Comparison of ENCODE assay signal across 1 cellular context in the genomic region with DNA sequence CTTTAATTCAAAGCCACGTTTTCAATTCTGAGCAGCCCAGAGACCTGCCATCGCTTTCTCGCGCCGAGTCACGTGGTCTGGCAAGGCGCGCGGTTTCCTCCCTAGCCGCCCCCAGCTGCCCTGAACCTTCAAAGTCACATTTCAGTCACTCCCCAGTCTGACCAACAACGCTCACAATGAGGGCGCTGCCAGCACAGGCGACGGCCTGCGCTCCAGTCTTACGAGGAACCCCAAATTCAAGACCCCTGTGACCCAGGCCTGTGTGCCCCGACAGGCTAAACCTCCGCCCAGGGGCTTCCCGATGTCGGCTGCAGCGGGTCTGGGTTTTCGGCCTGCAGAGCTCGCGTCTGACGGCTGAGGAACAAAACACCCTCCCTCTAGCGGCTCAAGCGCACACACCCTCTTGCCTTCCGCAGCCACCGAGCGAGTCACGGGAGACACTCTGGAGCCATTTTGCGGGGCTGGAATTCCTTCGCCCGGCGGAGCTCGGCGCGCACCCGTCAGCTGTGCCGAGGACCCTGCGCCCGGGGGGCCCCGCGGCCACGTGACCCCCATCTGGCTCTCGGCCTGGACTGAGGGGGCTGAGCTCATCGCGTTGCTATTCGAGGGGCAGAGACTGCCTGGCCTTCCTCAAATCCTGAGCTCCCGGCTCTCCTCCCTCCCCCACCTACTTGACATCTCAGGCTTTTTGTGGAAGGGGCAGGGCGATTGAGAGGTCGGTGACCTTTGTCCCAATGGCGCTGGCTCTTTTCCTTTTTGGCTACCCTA.
TF ChIP-seq lines count a peak whose summit lies in the region.

No MANE protein-coding gene starts in this region.

TF ChIP-seq in GM12878, 131 proteins besides CTCF, POLR2A, EP300 and RAD21 (continued from another document and continues in another):
- TF ChIP-seq SRF (IDR thresholded peaks at IDR 0.05; ENCODE audit: low read depth in 2 of 2, low read length in 2 of 2) (no peak), CHD2 (IDR thresholded peaks at IDR 0.05; ENCODE audit: borderline replicate concordance, low read depth, low read length) (no peak), FOS (IDR thresholded peaks at IDR 0.05; ENCODE audit: borderline replicate concordance, extremely low read depth, insufficient read length) (no peak), EZH2 (IDR thresholded peaks at IDR 0.05; ENCODE audit: borderline replicate concordance, control insufficient read depth, low read depth, low read length) (no peak), ASH2L (IDR thresholded peaks at IDR 0.05; ENCODE audit: borderline replicate concordance, low read depth) (no peak), LARP7 (IDR thresholded peaks at IDR 0.05) (no peak), DPF2 (IDR thresholded peaks at IDR 0.05) (0 out of 2 replicates have a peak, but pooled peaks have one; percentile 36), BRCA1 (IDR thresholded peaks at IDR 0.05; ENCODE audit: low read depth, low read length) (no peak), MEF2B (IDR thresholded peaks at IDR 0.05; ENCODE audit: partially characterized antibody, poor library complexity, severe bottlenecking) (no peak), RCOR1 (conservative IDR thresholded peaks at IDR 0.05; ENCODE audit: low read depth, low read length) (no peak), TCF3 (IDR thresholded peaks at IDR 0.05; ENCODE audit: borderline replicate concordance, insufficient read depth, low read depth, low read length) (no peak), ZNF207 (IDR thresholded peaks at IDR 0.05; ENCODE audit: borderline replicate concordance) (no peak), BCL11A (IDR thresholded peaks at IDR 0.05; ENCODE audit: low read depth, low read length) (no peak), NFXL1 (IDR thresholded peaks at IDR 0.05; ENCODE audit: borderline replicate concordance) (no peak), CBFB (IDR thresholded peaks at IDR 0.05; ENCODE audit: low read depth) (no peak), MYC (IDR thresholded peaks at IDR 0.05; ENCODE audit: insufficient read depth, insufficient read length, insufficient replicate concordance, low read length, severe bottlenecking) (no peak), MTA2 (IDR thresholded peaks at IDR 0.05; ENCODE audit: low read depth) (no peak), STAT1 (conservative IDR thresholded peaks at IDR 0.05) (no peak), SUZ12 (IDR thresholded peaks at IDR 0.05; ENCODE audit: unreplicated experiment) (no peak), ZNF384 (IDR thresholded peaks at IDR 0.05; ENCODE audit: borderline replicate concordance, low read depth, low read length) (no peak), SP1 (IDR thresholded peaks at IDR 0.05; ENCODE audit: low read depth, low read length) (no peak)
- TF ChIP-seq, protein P1, sequence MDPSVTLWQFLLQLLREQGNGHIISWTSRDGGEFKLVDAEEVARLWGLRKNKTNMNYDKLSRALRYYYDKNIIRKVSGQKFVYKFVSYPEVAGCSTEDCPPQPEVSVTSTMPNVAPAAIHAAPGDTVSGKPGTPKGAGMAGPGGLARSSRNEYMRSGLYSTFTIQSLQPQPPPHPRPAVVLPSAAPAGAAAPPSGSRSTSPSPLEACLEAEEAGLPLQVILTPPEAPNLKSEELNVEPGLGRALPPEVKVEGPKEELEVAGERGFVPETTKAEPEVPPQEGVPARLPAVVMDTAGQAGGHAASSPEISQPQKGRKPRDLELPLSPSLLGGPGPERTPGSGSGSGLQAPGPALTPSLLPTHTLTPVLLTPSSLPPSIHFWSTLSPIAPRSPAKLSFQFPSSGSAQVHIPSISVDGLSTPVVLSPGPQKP (IDR thresholded peaks at IDR 0.05; ENCODE audit: low read depth, low read length), result no peak
- TF ChIP-seq, protein P2, sequence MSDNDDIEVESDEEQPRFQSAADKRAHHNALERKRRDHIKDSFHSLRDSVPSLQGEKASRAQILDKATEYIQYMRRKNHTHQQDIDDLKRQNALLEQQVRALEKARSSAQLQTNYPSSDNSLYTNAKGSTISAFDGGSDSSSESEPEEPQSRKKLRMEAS (IDR thresholded peaks at IDR 0.05; ENCODE audit: low read depth, low read length), result peak; percentile 28; the same call in 1 of the 2 replicates
- TF ChIP-seq, protein P3, sequence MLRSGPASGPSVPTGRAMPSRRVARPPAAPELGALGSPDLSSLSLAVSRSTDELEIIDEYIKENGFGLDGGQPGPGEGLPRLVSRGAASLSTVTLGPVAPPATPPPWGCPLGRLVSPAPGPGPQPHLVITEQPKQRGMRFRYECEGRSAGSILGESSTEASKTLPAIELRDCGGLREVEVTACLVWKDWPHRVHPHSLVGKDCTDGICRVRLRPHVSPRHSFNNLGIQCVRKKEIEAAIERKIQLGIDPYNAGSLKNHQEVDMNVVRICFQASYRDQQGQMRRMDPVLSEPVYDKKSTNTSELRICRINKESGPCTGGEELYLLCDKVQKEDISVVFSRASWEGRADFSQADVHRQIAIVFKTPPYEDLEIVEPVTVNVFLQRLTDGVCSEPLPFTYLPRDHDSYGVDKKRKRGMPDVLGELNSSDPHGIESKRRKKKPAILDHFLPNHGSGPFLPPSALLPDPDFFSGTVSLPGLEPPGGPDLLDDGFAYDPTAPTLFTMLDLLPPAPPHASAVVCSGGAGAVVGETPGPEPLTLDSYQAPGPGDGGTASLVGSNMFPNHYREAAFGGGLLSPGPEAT (IDR thresholded peaks at IDR 0.05; ENCODE audit: low read depth), result no peak
- TF ChIP-seq, protein P4, sequence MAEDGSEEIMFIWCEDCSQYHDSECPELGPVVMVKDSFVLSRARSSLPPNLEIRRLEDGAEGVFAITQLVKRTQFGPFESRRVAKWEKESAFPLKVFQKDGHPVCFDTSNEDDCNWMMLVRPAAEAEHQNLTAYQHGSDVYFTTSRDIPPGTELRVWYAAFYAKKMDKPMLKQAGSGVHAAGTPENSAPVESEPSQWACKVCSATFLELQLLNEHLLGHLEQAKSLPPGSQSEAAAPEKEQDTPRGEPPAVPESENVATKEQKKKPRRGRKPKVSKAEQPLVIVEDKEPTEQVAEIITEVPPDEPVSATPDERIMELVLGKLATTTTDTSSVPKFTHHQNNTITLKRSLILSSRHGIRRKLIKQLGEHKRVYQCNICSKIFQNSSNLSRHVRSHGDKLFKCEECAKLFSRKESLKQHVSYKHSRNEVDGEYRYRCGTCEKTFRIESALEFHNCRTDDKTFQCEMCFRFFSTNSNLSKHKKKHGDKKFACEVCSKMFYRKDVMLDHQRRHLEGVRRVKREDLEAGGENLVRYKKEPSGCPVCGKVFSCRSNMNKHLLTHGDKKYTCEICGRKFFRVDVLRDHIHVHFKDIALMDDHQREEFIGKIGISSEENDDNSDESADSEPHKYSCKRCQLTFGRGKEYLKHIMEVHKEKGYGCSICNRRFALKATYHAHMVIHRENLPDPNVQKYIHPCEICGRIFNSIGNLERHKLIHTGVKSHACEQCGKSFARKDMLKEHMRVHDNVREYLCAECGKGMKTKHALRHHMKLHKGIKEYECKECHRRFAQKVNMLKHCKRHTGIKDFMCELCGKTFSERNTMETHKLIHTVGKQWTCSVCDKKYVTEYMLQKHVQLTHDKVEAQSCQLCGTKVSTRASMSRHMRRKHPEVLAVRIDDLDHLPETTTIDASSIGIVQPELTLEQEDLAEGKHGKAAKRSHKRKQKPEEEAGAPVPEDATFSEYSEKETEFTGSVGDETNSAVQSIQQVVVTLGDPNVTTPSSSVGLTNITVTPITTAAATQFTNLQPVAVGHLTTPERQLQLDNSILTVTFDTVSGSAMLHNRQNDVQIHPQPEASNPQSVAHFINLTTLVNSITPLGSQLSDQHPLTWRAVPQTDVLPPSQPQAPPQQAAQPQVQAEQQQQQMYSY (CRISPR knock-in tag; IDR thresholded peaks at IDR 0.05), result no peak
- TF ChIP-seq, protein P5, sequence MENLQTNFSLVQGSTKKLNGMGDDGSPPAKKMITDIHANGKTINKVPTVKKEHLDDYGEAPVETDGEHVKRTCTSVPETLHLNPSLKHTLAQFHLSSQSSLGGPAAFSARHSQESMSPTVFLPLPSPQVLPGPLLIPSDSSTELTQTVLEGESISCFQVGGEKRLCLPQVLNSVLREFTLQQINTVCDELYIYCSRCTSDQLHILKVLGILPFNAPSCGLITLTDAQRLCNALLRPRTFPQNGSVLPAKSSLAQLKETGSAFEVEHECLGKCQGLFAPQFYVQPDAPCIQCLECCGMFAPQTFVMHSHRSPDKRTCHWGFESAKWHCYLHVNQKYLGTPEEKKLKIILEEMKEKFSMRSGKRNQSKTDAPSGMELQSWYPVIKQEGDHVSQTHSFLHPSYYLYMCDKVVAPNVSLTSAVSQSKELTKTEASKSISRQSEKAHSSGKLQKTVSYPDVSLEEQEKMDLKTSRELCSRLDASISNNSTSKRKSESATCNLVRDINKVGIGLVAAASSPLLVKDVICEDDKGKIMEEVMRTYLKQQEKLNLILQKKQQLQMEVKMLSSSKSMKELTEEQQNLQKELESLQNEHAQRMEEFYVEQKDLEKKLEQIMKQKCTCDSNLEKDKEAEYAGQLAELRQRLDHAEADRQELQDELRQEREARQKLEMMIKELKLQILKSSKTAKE (IDR thresholded peaks at IDR 0.05; ENCODE audit: low read depth, poor library complexity, severe bottlenecking), result no peak
- TF ChIP-seq, protein P6, sequence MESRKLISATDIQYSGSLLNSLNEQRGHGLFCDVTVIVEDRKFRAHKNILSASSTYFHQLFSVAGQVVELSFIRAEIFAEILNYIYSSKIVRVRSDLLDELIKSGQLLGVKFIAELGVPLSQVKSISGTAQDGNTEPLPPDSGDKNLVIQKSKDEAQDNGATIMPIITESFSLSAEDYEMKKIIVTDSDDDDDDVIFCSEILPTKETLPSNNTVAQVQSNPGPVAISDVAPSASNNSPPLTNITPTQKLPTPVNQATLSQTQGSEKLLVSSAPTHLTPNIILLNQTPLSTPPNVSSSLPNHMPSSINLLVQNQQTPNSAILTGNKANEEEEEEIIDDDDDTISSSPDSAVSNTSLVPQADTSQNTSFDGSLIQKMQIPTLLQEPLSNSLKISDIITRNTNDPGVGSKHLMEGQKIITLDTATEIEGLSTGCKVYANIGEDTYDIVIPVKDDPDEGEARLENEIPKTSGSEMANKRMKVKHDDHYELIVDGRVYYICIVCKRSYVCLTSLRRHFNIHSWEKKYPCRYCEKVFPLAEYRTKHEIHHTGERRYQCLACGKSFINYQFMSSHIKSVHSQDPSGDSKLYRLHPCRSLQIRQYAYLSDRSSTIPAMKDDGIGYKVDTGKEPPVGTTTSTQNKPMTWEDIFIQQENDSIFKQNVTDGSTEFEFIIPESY (IDR thresholded peaks at IDR 0.05), result no peak
- TF ChIP-seq, protein P7, sequence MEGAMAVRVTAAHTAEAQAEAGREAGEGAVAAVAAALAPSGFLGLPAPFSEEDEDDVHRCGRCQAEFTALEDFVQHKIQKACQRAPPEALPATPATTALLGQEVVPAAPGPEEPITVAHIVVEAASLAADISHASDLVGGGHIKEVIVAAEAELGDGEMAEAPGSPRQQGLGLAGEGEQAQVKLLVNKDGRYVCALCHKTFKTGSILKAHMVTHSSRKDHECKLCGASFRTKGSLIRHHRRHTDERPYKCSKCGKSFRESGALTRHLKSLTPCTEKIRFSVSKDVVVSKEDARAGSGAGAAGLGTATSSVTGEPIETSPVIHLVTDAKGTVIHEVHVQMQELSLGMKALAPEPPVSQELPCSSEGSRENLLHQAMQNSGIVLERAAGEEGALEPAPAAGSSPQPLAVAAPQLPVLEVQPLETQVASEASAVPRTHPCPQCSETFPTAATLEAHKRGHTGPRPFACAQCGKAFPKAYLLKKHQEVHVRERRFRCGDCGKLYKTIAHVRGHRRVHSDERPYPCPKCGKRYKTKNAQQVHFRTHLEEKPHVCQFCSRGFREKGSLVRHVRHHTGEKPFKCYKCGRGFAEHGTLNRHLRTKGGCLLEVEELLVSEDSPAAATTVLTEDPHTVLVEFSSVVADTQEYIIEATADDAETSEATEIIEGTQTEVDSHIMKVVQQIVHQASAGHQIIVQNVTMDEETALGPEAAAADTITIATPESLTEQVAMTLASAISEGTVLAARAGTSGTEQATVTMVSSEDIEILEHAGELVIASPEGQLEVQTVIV (IDR thresholded peaks at IDR 0.05; ENCODE audit: borderline replicate concordance, partially characterized antibody), result no peak
- TF ChIP-seq, protein P8, sequence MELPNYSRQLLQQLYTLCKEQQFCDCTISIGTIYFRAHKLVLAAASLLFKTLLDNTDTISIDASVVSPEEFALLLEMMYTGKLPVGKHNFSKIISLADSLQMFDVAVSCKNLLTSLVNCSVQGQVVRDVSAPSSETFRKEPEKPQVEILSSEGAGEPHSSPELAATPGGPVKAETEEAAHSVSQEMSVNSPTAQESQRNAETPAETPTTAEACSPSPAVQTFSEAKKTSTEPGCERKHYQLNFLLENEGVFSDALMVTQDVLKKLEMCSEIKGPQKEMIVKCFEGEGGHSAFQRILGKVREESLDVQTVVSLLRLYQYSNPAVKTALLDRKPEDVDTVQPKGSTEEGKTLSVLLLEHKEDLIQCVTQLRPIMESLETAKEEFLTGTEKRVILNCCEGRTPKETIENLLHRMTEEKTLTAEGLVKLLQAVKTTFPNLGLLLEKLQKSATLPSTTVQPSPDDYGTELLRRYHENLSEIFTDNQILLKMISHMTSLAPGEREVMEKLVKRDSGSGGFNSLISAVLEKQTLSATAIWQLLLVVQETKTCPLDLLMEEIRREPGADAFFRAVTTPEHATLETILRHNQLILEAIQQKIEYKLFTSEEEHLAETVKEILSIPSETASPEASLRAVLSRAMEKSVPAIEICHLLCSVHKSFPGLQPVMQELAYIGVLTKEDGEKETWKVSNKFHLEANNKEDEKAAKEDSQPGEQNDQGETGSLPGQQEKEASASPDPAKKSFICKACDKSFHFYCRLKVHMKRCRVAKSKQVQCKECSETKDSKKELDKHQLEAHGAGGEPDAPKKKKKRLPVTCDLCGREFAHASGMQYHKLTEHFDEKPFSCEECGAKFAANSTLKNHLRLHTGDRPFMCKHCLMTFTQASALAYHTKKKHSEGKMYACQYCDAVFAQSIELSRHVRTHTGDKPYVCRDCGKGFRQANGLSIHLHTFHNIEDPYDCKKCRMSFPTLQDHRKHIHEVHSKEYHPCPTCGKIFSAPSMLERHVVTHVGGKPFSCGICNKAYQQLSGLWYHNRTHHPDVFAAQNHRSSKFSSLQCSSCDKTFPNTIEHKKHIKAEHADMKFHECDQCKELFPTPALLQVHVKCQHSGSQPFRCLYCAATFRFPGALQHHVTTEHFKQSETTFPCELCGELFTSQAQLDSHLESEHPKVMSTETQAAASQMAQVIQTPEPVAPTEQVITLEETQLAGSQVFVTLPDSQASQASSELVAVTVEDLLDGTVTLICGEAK (IDR thresholded peaks at IDR 0.05; ENCODE audit: borderline replicate concordance), result no peak
